ENCODE assay signal across 7 cellular contexts in genomic region chr9:137255448-137256114, GRCh38. TPM values are rescaled to one million over a fixed set of nuclear protein-coding genes. Genes with fewer than 3 reads are reported as not detected.
DNase-seq lines count a peak whose midpoint lies in the region; FAIRE-seq and TF ChIP-seq lines count a peak whose summit lies in the region.

No MANE protein-coding gene starts in this region.

- H3K36me3 ChIP-seq in Peyer's patch: peaks cover 0 to 24% (median 0%) of the 10 kb centered on the region in 3 donors
- peaks cover 3 to 17% (median 12%) of the 10 kb centered on the region in 4 experiments; a peak in 6 of 8 replicates for H3K36me3 ChIP-seq in H1 (ENCODE audit: control insufficient read depth in 2 of 4, insufficient read depth in 4 of 4, low read length in 3 of 4)
- peaks cover 9% of the 10 kb centered on the region for H3K36me3 ChIP-seq in muscle layer of colon (ENCODE audit: insufficient read depth, low read length)

- FAIRE-seq in GM12891 (lab: Jason Lieb, UNC) (peak; percentile 62), H1 (lab: Jason Lieb, UNC) (no peak)

- no peak for DNase-seq in GM12891 (ENCODE audit: insufficient read length, low spot score)
- peak; percentile 77 for DNase-seq in HEK293T (ENCODE audit: extremely low spot score)
- DNase-seq in Peyer's patch: peak in 1 of 3 donors; percentile 39
- no peak for DNase-seq in H1 (ENCODE audit: low read depth in 1 of 2, low spot score in 2 of 2)
- no peak for DNase-seq in NCI-H187 (lab: John Stamatoyannopoulos, UW)
- no peak for DNase-seq in HT-29 (ENCODE audit: low spot score)

- H3K18ac ChIP-seq in H1 (ENCODE audit: extremely low read depth, low read length): no peak overlapping the region

- no peak overlapping the region for H2AFZ ChIP-seq in H1 (ENCODE audit: low read length)

- no peak overlapping the region for H3K23ac ChIP-seq in H1 (ENCODE audit: insufficient read length)

- no peak overlapping the region for H4K91ac ChIP-seq in H1 (replicated peaks; ENCODE audit: insufficient read length, low read length)

- TF ChIP-seq CTCF in Peyer's patch (IDR thresholded peaks at IDR 0.05) (no peak), H1 (IDR thresholded peaks at IDR 0.05; ENCODE audit: control extremely low read depth in 1 of 3, insufficient read depth in 1 of 3, low read depth in 1 of 3, low read length in 3 of 3) (no peak)

- no peak overlapping the region for H2AK5ac ChIP-seq in H1 (ENCODE audit: low read depth, low read length)

- H3K4me3 ChIP-seq in Peyer's patch (peak overlapping the region; percentile 96 to 100 (median 100)), H1 (ENCODE audit: extremely low read depth in 1 of 4, insufficient read depth in 2 of 4, low read depth in 3 of 4, low read length in 4 of 4) (peak overlapping the region; percentile 52 to 100 (median 82)), muscle layer of colon (ENCODE audit: low read depth in 1 of 2, low read length in 2 of 2) (peak overlapping the region; percentile 88 to 99)

- H3K9me3 ChIP-seq in Peyer's patch: no peaks in the 10 kb centered on the region
- no peaks in the 10 kb centered on the region for H3K9me3 ChIP-seq in H1 (ENCODE audit: insufficient read depth in 2 of 2, low read depth in 1 of 2, low read length in 1 of 2)
- H3K9me3 ChIP-seq in muscle layer of colon (ENCODE audit: low read length): no peaks in the 10 kb centered on the region

- H3K4me2 ChIP-seq in H1 (ENCODE audit: insufficient read depth in 1 of 2, low read depth in 2 of 2, low read length in 2 of 2): peak overlapping the region; percentile 80 to 92

- peaks cover 0 to 4% of the 10 kb centered on the region in 2 experiments for H4K20me1 ChIP-seq in H1 (replicated peaks in 1 of 2; ENCODE audit: control insufficient read depth in 1 of 2, insufficient read depth in 2 of 2, low read length in 2 of 2)

- no peak overlapping the region for H3K14ac ChIP-seq in H1 (ENCODE audit: insufficient read length)

- H2BK12ac ChIP-seq in H1 (ENCODE audit: low read depth, low read length): no peak overlapping the region

- H2BK120ac ChIP-seq in H1 (replicated peaks; ENCODE audit: low read depth, low read length): no peak overlapping the region

- H4K8ac ChIP-seq in H1 (ENCODE audit: extremely low read depth, insufficient read depth, low read length): peak overlapping the region; percentile 58

- TF ChIP-seq POLR2A in GM12891 (IDR thresholded peaks at IDR 0.05; ENCODE audit: low read depth, low read length) (no peak), Peyer's patch (IDR thresholded peaks at IDR 0.05) (no peak), H1 (IDR thresholded peaks at IDR 0.05; ENCODE audit: control extremely low read depth in 1 of 2, low read depth in 2 of 2, low read length in 2 of 2) (no peak)

- no peak overlapping the region for H2BK15ac ChIP-seq in H1 (ENCODE audit: low read length)

- WGBS in H1 (ENCODE audit: extremely low coverage in 1 of 2, insufficient coverage in 1 of 2, insufficient read length in 1 of 2, insufficient replicate concordance in 2 of 2, low coverage in 1 of 2, low lambda C conversion rate in 2 of 2, missing lambda C conversion rate in 1 of 2), 2 experiments: 11% methylated on average over 33 of the region's 51 CpGs; no CpG with 5 or more reads in 1 of the 2 experiments

- POLR2A ChIA-PET in HEK293T (lab: Yijun Ruan, JAX): interaction anchor here (0.6 to 8.8 kb wide), 6 partner anchors 12 to 168 kb away, joined by 3 to 90 read pairs (median 4); partner anchors contain the start of genes NOXA1 and TUBB4B
- POLR2A ChIA-PET in H1 (lab: Charles Lee; ENCODE audit: partially characterized antibody): interaction anchor here (1.3 to 69.9 kb wide), 5 partner anchors 1 to 47 kb away, joined by 3 to 1462 read pairs (median 5); partner anchors contain the start of genes CYSRT1, NDOR1, NELFB and RNF208

- H2BK20ac ChIP-seq in H1 (ENCODE audit: low read length): no peak overlapping the region

- peaks cover 0 to 13% of the 10 kb centered on the region in 2 experiments; a peak in 2 of 4 replicates for H3K79me2 ChIP-seq in H1 (ENCODE audit: control insufficient read depth in 1 of 2, insufficient read depth in 2 of 2, low read length in 2 of 2)

- peaks cover 9% of the 10 kb centered on the region for H3K79me1 ChIP-seq in H1 (ENCODE audit: low read depth, low read length)

- H3K23me2 ChIP-seq in H1 (ENCODE audit: low read depth, low read length): peaks cover 14% of the 10 kb centered on the region; the same call in 1 of the 2 replicates

- no peak for TF ChIP-seq EP300 in H1 (IDR thresholded peaks at IDR 0.05; ENCODE audit: borderline replicate concordance in 1 of 2, low read depth in 2 of 2, low read length in 2 of 2)

- CTCF ChIA-PET in HEK293T (lab: Yijun Ruan, JAX): interaction anchor here (1.1 kb wide), 1 partner anchor 15 kb away, joined by 3 read pairs; no protein-coding TSS in a partner anchor
- CTCF ChIA-PET in H1 (lab: Charles Lee; ENCODE audit: partially characterized antibody): interaction anchor here (0.6 to 4.7 kb wide), 18 partner anchors 8 to 229 kb away, joined by 3 to 28 read pairs (median 4); partner anchors contain the start of genes ABCA2, RNF224 and TOR4A

- H4K5ac ChIP-seq in H1 (ENCODE audit: insufficient read length, low read depth, low read length): no peak overlapping the region

- H3K56ac ChIP-seq in H1 (replicated peaks; ENCODE audit: insufficient read length, low read depth, low read length): no peak overlapping the region

- H3K4me1 ChIP-seq in Peyer's patch: peaks cover 4 to 30% (median 12%) of the 10 kb centered on the region in 4 donors
- H3K4me1 ChIP-seq in H1 (replicated peaks in 1 of 4; ENCODE audit: control insufficient read depth in 3 of 4, insufficient read depth in 4 of 4, low read length in 3 of 4): peaks cover 0 to 21% (median 16%) of the 10 kb centered on the region in 4 experiments; a peak in 5 of 7 replicates
- H3K4me1 ChIP-seq in muscle layer of colon (ENCODE audit: insufficient read depth, low read length): peaks cover 21% of the 10 kb centered on the region

- peak overlapping the region; percentile 81 to 96 (median 90) for H3K27ac ChIP-seq in Peyer's patch
- H3K27ac ChIP-seq in H1 (ENCODE audit: low read depth, low read length): peak overlapping the region; percentile 83; the same call in 1 of the 2 replicates
- peak overlapping the region; percentile 74 for H3K27ac ChIP-seq in muscle layer of colon (ENCODE audit: low read depth, low read length)

- TF ChIP-seq RAD21 in H1 (IDR thresholded peaks at IDR 0.05 in 1 of 2, conservative IDR thresholded peaks at IDR 0.05 in 1 of 2; ENCODE audit: low read depth in 2 of 2, low read length in 2 of 2): no peak

- H3K9ac ChIP-seq in H1 (replicated peaks in 1 of 4; ENCODE audit: extremely low read depth in 1 of 4, low read depth in 3 of 4, low read length in 3 of 4) (peak overlapping the region; percentile 0 to 75 (median 62)), muscle layer of colon (ENCODE audit: low read length) (peak overlapping the region; percentile 44)

- no peak overlapping the region for H2BK5ac ChIP-seq in H1 (ENCODE audit: low read depth, low read length)

- H3K27me3 ChIP-seq in Peyer's patch (no peaks in the 10 kb centered on the region), H1 (replicated peaks in 1 of 4; ENCODE audit: control insufficient read depth in 3 of 4, extremely low read depth in 1 of 4, insufficient read depth in 3 of 4, low read length in 3 of 4) (peaks cover 0 to 7% (median 0%) of the 10 kb centered on the region in 4 experiments; a peak in 2 of 7 replicates), muscle layer of colon (ENCODE audit: control insufficient read depth in 1 of 2, insufficient read depth in 2 of 2, low read length in 2 of 2) (peaks cover 0 to 6% of the 10 kb centered on the region in 2 donors)

- H3K4ac ChIP-seq in H1 (replicated peaks; ENCODE audit: insufficient read length, low read depth, low read length): no peak overlapping the region

RNA-seq across cellular contexts. Expression of gene NELFB, which starts 0.5 kb away (rescaled TPM):
- polyA plus RNA-seq in GM12891 (2012; ENCODE audit: low read depth, missing spikeins): 30.7 TPM
- 10 to 100 TPM; 47.4 to 57.8 (median 50.2) TPM for total RNA-seq in Peyer's patch
- total RNA-seq in H1 (2021; fragmentation: NEBNext Ultra II Directional; extraction: Animal tissue kit (Norgen Biotek cat#: 25700)): 70.8 and 78.0 TPM in 2 replicates
- polyA plus RNA-seq in H1 (2011; rRNA removed): 57.6 and 86.5 TPM in 2 replicates
- 76.0 TPM for polyA plus RNA-seq in H1 (2011; cell fraction: cytosol; rRNA removed)
- polyA plus RNA-seq in H1 (2011; cell fraction: nucleus; rRNA removed): 88.6 TPM
- polyA plus RNA-seq in H1 (2012, experiment 1 of 2): 60.2 to 87.1 TPM (median 80.4 TPM) in 4 replicates
- 79.8 TPM for polyA plus RNA-seq in H1 (2012, experiment 2 of 2)
- polyA plus RNA-seq in H1 (2013, experiment 1 of 2): 37.9 TPM
- 37.5 TPM for polyA plus RNA-seq in H1 (2013, experiment 2 of 2)
- polyA minus RNA-seq in H1 (2011; rRNA and poly(A)+ RNA removed): 38.7 and 47.9 TPM in 2 replicates
- polyA minus RNA-seq in H1 (2011; cell fraction: cytosol; rRNA and poly(A)+ RNA removed): 49.8 TPM
- 27.2 TPM for polyA minus RNA-seq in H1 (2011; cell fraction: nucleus; rRNA and poly(A)+ RNA removed)
- 111 and 115 TPM in 2 replicates for total RNA-seq in HT-29 (2014; rRNA removed; shearing (Covaris generic))

RNA-seq across cellular contexts. Expression of gene STPG3, which starts 4.5 kb away (rescaled TPM):
- polyA plus RNA-seq in GM12891 (2012; ENCODE audit: low read depth, missing spikeins): 0.28 TPM
- not detected for total RNA-seq in Peyer's patch
- not detected in 2 replicates for total RNA-seq in H1 (2021; fragmentation: NEBNext Ultra II Directional; extraction: Animal tissue kit (Norgen Biotek cat#: 25700))
- 0.14 TPM in 1 of 2 replicates, not detected in the other for polyA plus RNA-seq in H1 (2011; rRNA removed)
- not detected for polyA plus RNA-seq in H1 (2011; cell fraction: cytosol; rRNA removed)
- 0.43 TPM for polyA plus RNA-seq in H1 (2011; cell fraction: nucleus; rRNA removed)
- polyA plus RNA-seq in H1 (2012, experiment 1 of 2): 0.42 to 0.67 TPM (median 0.61 TPM) in 3 of 4 replicates, not detected in the other
- 0.30 TPM for polyA plus RNA-seq in H1 (2012, experiment 2 of 2)
- 0.06 TPM for polyA plus RNA-seq in H1 (2013, experiment 1 of 2)
- not detected for polyA plus RNA-seq in H1 (2013, experiment 2 of 2)
- not detected in 2 replicates for polyA minus RNA-seq in H1 (2011; rRNA and poly(A)+ RNA removed)
- polyA minus RNA-seq in H1 (2011; cell fraction: cytosol; rRNA and poly(A)+ RNA removed): not detected
- not detected for polyA minus RNA-seq in H1 (2011; cell fraction: nucleus; rRNA and poly(A)+ RNA removed)
- not detected in 2 replicates for total RNA-seq in HT-29 (2014; rRNA removed; shearing (Covaris generic))

RNA-seq across cellular contexts. Expression of gene TUBB4B, which starts 14.5 kb away (rescaled TPM):
- polyA plus RNA-seq in GM12891 (2012; ENCODE audit: low read depth, missing spikeins): 199 TPM
- 100 to 1,000 TPM; 174 to 409 (median 322) TPM for total RNA-seq in Peyer's patch
- 307 and 311 TPM in 2 replicates for total RNA-seq in H1 (2021; fragmentation: NEBNext Ultra II Directional; extraction: Animal tissue kit (Norgen Biotek cat#: 25700))
- 280 and 342 TPM in 2 replicates for polyA plus RNA-seq in H1 (2011; rRNA removed)
- 348 TPM for polyA plus RNA-seq in H1 (2011; cell fraction: cytosol; rRNA removed)
- polyA plus RNA-seq in H1 (2011; cell fraction: nucleus; rRNA removed): 340 TPM
- 226 to 351 TPM (median 341 TPM) in 4 replicates for polyA plus RNA-seq in H1 (2012, experiment 1 of 2)
- 349 TPM for polyA plus RNA-seq in H1 (2012, experiment 2 of 2)
- polyA plus RNA-seq in H1 (2013, experiment 1 of 2): 214 TPM
- 205 TPM for polyA plus RNA-seq in H1 (2013, experiment 2 of 2)
- 150 and 158 TPM in 2 replicates for polyA minus RNA-seq in H1 (2011; rRNA and poly(A)+ RNA removed)
- 145 TPM for polyA minus RNA-seq in H1 (2011; cell fraction: cytosol; rRNA and poly(A)+ RNA removed)
- polyA minus RNA-seq in H1 (2011; cell fraction: nucleus; rRNA and poly(A)+ RNA removed): 92.9 TPM
- 607 and 627 TPM in 2 replicates for total RNA-seq in HT-29 (2014; rRNA removed; shearing (Covaris generic))

RNA-seq across cellular contexts. Expression of gene TOR4A, which starts 21.9 kb away (rescaled TPM):
- polyA plus RNA-seq in GM12891 (2012; ENCODE audit: low read depth, missing spikeins): 5.2 TPM
- 10 to 100 TPM; 33.8 to 45.7 (median 39.2) TPM for total RNA-seq in Peyer's patch
- total RNA-seq in H1 (2021; fragmentation: NEBNext Ultra II Directional; extraction: Animal tissue kit (Norgen Biotek cat#: 25700)): 9.2 and 9.3 TPM in 2 replicates
- polyA plus RNA-seq in H1 (2011; rRNA removed): 8.4 and 11.4 TPM in 2 replicates
- polyA plus RNA-seq in H1 (2011; cell fraction: cytosol; rRNA removed): 6.6 TPM
- 11.1 TPM for polyA plus RNA-seq in H1 (2011; cell fraction: nucleus; rRNA removed)
- 3.5 to 6.6 TPM (median 5.8 TPM) in 4 replicates for polyA plus RNA-seq in H1 (2012, experiment 1 of 2)
- polyA plus RNA-seq in H1 (2012, experiment 2 of 2): 5.1 TPM
- 12.1 TPM for polyA plus RNA-seq in H1 (2013, experiment 1 of 2)
- polyA plus RNA-seq in H1 (2013, experiment 2 of 2): 12.3 TPM
- 2.7 TPM in 2 replicates for polyA minus RNA-seq in H1 (2011; rRNA and poly(A)+ RNA removed)
- 10.6 TPM for polyA minus RNA-seq in H1 (2011; cell fraction: cytosol; rRNA and poly(A)+ RNA removed)
- 9.7 TPM for polyA minus RNA-seq in H1 (2011; cell fraction: nucleus; rRNA and poly(A)+ RNA removed)
- 210 and 226 TPM in 2 replicates for total RNA-seq in HT-29 (2014; rRNA removed; shearing (Covaris generic))

RNA-seq across cellular contexts. Expression of gene SLC34A3, which starts 24.9 kb away (rescaled TPM):
- polyA plus RNA-seq in GM12891 (2012; ENCODE audit: low read depth, missing spikeins): not detected
- 10 to 100 TPM in 2 of 4 donors, 1 to 10 TPM in 1, not detected in 1; 4.0 to 14.8 (median 13.3) TPM for total RNA-seq in Peyer's patch
- not detected in 2 replicates for total RNA-seq in H1 (2021; fragmentation: NEBNext Ultra II Directional; extraction: Animal tissue kit (Norgen Biotek cat#: 25700))
- 0.06 and 0.08 TPM in 2 replicates for polyA plus RNA-seq in H1 (2011; rRNA removed)
- 0.09 TPM for polyA plus RNA-seq in H1 (2011; cell fraction: cytosol; rRNA removed)
- 0.33 TPM for polyA plus RNA-seq in H1 (2011; cell fraction: nucleus; rRNA removed)
- polyA plus RNA-seq in H1 (2012, experiment 1 of 2): 0.13 to 0.22 TPM (median 0.19 TPM) in 3 of 4 replicates, not detected in the other
- polyA plus RNA-seq in H1 (2012, experiment 2 of 2): not detected
- polyA plus RNA-seq in H1 (2013, experiment 1 of 2): 0.04 TPM
- 0.07 TPM for polyA plus RNA-seq in H1 (2013, experiment 2 of 2)
- polyA minus RNA-seq in H1 (2011; rRNA and poly(A)+ RNA removed): not detected in 2 replicates
- not detected for polyA minus RNA-seq in H1 (2011; cell fraction: cytosol; rRNA and poly(A)+ RNA removed)
- not detected for polyA minus RNA-seq in H1 (2011; cell fraction: nucleus; rRNA and poly(A)+ RNA removed)
- 0.15 TPM in 1 of 2 replicates, not detected in the other for total RNA-seq in HT-29 (2014; rRNA removed; shearing (Covaris generic))
